ENCODE assay signal across 29 cellular contexts in genomic region chr1:47674189-47674588, GRCh38.
"Had no signal": no experiment of that assay in that cellular context is flagged by ENCODE, and none has a peak within 500 bp of the region (broad histone marks: within the 10 kb centered on the region; RNA-seq: fewer than 3 reads in every experiment).

No MANE protein-coding gene starts in this region.

- DNase-seq: activated B cell treated with CpG ODN at 0.5 μM for 24 hours; activated CD4-positive, alpha-beta memory T cell treated with anti-CD3 and anti-CD28 coated beads, Interleukin-2, amount 10 ng/mL, durations not matched to agents 7 days and 5 days; activated CD4-positive, alpha-beta T cell treated with anti-CD3 and anti-CD28 coated beads for 4 hours; activated CD4-positive, alpha-beta T cell treated with anti-CD3 and anti-CD28 coated beads, Interleukin-2, amount 10 ng/mL, durations not matched to agents 7 days and 5 days; activated CD4-positive, alpha-beta T cell treated with anti-CD3 and anti-CD28 coated beads, Interleukin-2, amount 50 U/mL, for 48 hours; activated CD4-positive, CD25-positive, alpha-beta regulatory T cell treated with anti-CD3 and anti-CD28 coated beads, Interleukin-2, amount 50 U/mL, for 72 hours; activated CD8-positive, alpha-beta memory T cell treated with anti-CD3 and anti-CD28 coated beads for 24 hours; activated CD8-positive, alpha-beta memory T cell treated with anti-CD3 and anti-CD28 coated beads, Interleukin-2, amount 10 ng/mL, durations not matched to agents 7 days and 5 days; activated CD8-positive, alpha-beta memory T cell treated with anti-CD3 and anti-CD28 coated beads, Interleukin-2, amount 50 U/mL, for 48 hours; activated CD8-positive, alpha-beta T cell treated with anti-CD3 and anti-CD28 coated beads, Interleukin-2, amount 10 ng/mL, durations not matched to agents 7 days and 5 days; activated effector memory CD4-positive, alpha-beta T cell treated with Interleukin-2 at 50 U/mL for 16 hours; activated gamma-delta T cell; activated naive CD4-positive, alpha-beta T cell treated with anti-CD3 and anti-CD28 coated beads, Interleukin-2, amount 10 ng/mL, durations not matched to agents 7 days and 5 days; activated naive CD4-positive, alpha-beta T cell treated with Interleukin-2 at 50 U/mL for 16 hours; activated naive CD8-positive, alpha-beta T cell treated with anti-CD3 and anti-CD28 coated beads, Interleukin-2, amount 10 ng/mL, durations not matched to agents 7 days and 5 days; activated naive CD8-positive, alpha-beta T cell treated with anti-CD3 and anti-CD28 coated beads, Interleukin-2, amount 50 U/mL, for 24 hours; activated T-cell treated with anti-CD3 and anti-CD28 coated beads, Interleukin-2, amount 50 U/mL, for 24 hours; activated T-cell treated with anti-CD3 and anti-CD28 coated beads, Interleukin-2, amount 50 U/mL, for 48 hours; amygdala; anterior cingulate cortex; caudate nucleus; cerebellar nuclear complex; T-helper 2 cell; T-helper 9 cell had no signal

- ATAC-seq: activated CD8-positive, alpha-beta memory T cell treated with anti-CD3 and anti-CD28 coated beads, Interleukin-2, amount 10 ng/mL, durations not matched to agents 7 days and 5 days; activated CD8-positive, alpha-beta T cell treated with anti-CD3 and anti-CD28 coated beads, Interleukin-2, amount 10 ng/mL, durations not matched to agents 7 days and 5 days; activated naive CD8-positive, alpha-beta T cell treated with anti-CD3 and anti-CD28 coated beads, Interleukin-2, amount 50 U/mL, for 24 hours had no signal

- H3K9me3 ChIP-seq: ascending aorta had no signal

- FAIRE-seq: bronchial epithelial cell, TTC549 had no signal

- H3K27me3 ChIP-seq: ascending aorta, cardiac muscle cell had no signal

- H3K4me3 ChIP-seq: ascending aorta, cardiac muscle cell had no signal

- H3K36me3 ChIP-seq: ascending aorta, cardiac muscle cell had no signal

- H3K27ac ChIP-seq: ascending aorta, cardiac muscle cell, VCaP had no signal
